17 cellular contexts compared by ENCODE assay signal in the genomic region with DNA sequence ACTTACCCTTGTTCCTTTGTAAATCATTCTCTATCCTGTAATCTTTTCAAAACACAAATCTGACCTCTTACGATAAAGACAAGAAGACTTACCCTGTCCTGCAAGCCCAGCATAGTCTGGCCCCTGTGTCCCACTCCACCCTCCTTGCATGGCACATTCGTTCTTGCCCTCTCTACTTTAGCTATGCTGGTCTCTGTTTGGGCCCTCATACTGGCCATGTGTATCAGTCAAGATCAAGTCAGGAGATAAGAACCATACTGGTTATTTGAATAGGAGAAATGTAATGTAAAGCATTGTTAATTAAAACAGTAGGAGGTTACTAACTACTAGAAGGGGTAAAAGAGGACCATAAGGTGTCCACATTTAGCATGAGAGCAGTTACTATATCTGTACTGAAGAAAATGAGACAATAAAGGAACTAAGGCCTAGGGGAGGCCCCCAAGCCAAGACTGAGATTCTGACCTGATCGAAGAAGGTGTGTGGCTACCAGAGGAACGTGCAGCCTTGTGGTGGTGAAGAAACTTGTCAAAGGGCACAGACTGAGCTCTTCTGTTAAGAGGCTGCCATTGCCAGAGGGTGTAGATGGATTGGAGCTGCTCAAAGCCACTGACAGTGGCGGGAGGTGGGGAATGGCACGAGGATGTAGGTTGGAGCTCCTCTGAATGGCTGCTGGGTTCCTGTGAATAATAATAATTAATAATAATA.
DNase-seq lines count a peak whose midpoint lies in the region; ATAC-seq, FAIRE-seq and TF ChIP-seq lines count a peak whose summit lies in the region.
"Had no signal": no experiment of that assay in that cellular context is flagged by ENCODE, and none has a peak within 500 bp of the region (broad histone marks: within the 10 kb centered on the region; RNA-seq: fewer than 3 reads in every experiment).

No MANE protein-coding gene starts in this region.

- no peaks in the 10 kb centered on the region for H3K4me1 ChIP-seq in right atrium auricular region
- H3K4me1 ChIP-seq: A549, ascending aorta, pancreas, spleen had no signal

- ATAC-seq in GM21360 (IDR thresholded peaks at IDR 0.05; ENCODE audit: unreplicated experiment) (peak; percentile 65), HG02798 (IDR thresholded peaks at IDR 0.05; ENCODE audit: poor library complexity, unreplicated experiment) (peak; percentile 83), HG03460 (IDR thresholded peaks at IDR 0.05; ENCODE audit: unreplicated experiment) (peak; percentile 43), GM18519 (IDR thresholded peaks at IDR 0.05; ENCODE audit: low FRiP score, unreplicated experiment) (no peak), left colon (no peak)
- ATAC-seq: A549, pancreas had no signal

- H3K9me3 ChIP-seq in right atrium auricular region: no peaks in the 10 kb centered on the region
- H3K9me3 ChIP-seq: A549, ascending aorta, pancreas, spleen had no signal

- TF ChIP-seq POLR2A in GM12891 (IDR thresholded peaks at IDR 0.05; ENCODE audit: low read depth, low read length): no peak

- intact Hi-C loops in left colon (cut with DNase I, micrococcal nuclease): no loop called here

- H3K27me3 ChIP-seq in right atrium auricular region: no peaks in the 10 kb centered on the region
- H3K27me3 ChIP-seq: ascending aorta, pancreas, spleen had no signal

- DNase-seq in GM12891 (ENCODE audit: insufficient read length, low spot score) (no peak), D341Med (ENCODE audit: low spot score) (no peak), right atrium auricular region (ENCODE audit: low spot score) (no peak), left colon (no peak)
- DNase-seq: NCI-H2029 treated with DMSO at 0.1 percent for 48 hours; NCI-H748 treated with DMSO at 0.1 percent for 48 hours; pancreas; spleen; stimulated activated naive CD4-positive, alpha-beta T cell treated with Interleukin-2 at 50 U/mL for 16 hours had no signal

- no peak for TF ChIP-seq CTCF in right atrium auricular region (IDR thresholded peaks at IDR 0.05)

- H3K27ac ChIP-seq in right atrium auricular region: no peak overlapping the region
- H3K27ac ChIP-seq: A549, ascending aorta, pancreas, spleen had no signal

- no peak overlapping the region for H3K4me3 ChIP-seq in right atrium auricular region
- H3K4me3 ChIP-seq: A549, ascending aorta, GM23248, pancreas, spleen had no signal

- no peaks in the 10 kb centered on the region for H3K36me3 ChIP-seq in right atrium auricular region

- peak; percentile 28 for FAIRE-seq in GM12891 (lab: Jason Lieb, UNC)
- FAIRE-seq: A549, endometrium, pancreas had no signal

TF ChIP-seq in GM12891, 5 proteins besides CTCF, POLR2A, EP300 and RAD21:
- TF ChIP-seq PAX5 (IDR thresholded peaks at IDR 0.05; ENCODE audit: insufficient read depth, low read length, severe bottlenecking) (no peak), POLR2AphosphoS5 (IDR thresholded peaks at IDR 0.05; ENCODE audit: low read depth, low read length) (no peak), POU2F2 (IDR thresholded peaks at IDR 0.05; ENCODE audit: low read depth, low read length) (no peak), TAF1 (IDR thresholded peaks at IDR 0.05; ENCODE audit: low read depth, low read length) (no peak), SPI1 (IDR thresholded peaks at IDR 0.05; ENCODE audit: low read depth, low read length) (no peak)

Comparison
In these comparisons a context has a peak if more than half of its experiments do, and no peak if none do; other contexts are left out.
1. ATAC-seq: peak in GM21360 (single experiment), HG02798 (single experiment) and HG03460 (single experiment); none in GM18519 (single experiment) and left colon (single experiment).